ENCODE assay signal across 8 cellular contexts in genomic region chr2:156341482-156342251, GRCh38. TPM values are rescaled to one million over a fixed set of nuclear protein-coding genes. Genes with fewer than 3 reads are reported as not detected.
A peak's percentile ranks its signal among the peaks of the same experiment; 100 is the strongest.
DNase-seq lines count a peak whose midpoint lies in the region; ATAC-seq and TF ChIP-seq lines count a peak whose summit lies in the region.

No MANE protein-coding gene starts in this region.

- ATAC-seq in HG03442 (IDR thresholded peaks at IDR 0.05; ENCODE audit: unreplicated experiment), result peak; percentile 81

- H3K9me3 ChIP-seq in BE2C, result no peaks in the 10 kb centered on the region
- no peaks in the 10 kb centered on the region for H3K9me3 ChIP-seq in liver (ENCODE audit: control insufficient read depth in 4 of 4, low read length in 3 of 4)

- TF ChIP-seq CTCF in BE2C (IDR thresholded peaks at IDR 0.05; ENCODE audit: low read depth, low read length), result no peak
- no peak for TF ChIP-seq CTCF in liver (IDR thresholded peaks at IDR 0.05; ENCODE audit: low read depth, low read length, missing input control)

- peaks cover 19% of the 10 kb centered on the region for H3K4me1 Mint-ChIP-seq in dendritic cell treated with granulocyte-macrophage colony-stimulating factor and Interleukin-4, amounts not matched to agents 40 ng/mL and 50 ng/mL, for 4 days (ENCODE audit: low read depth)

- H3K4me3 Mint-ChIP-seq in dendritic cell treated with granulocyte-macrophage colony-stimulating factor and Interleukin-4, amounts not matched to agents 40 ng/mL and 50 ng/mL, for 4 days, result peak overlapping the region; percentile 96

- intact Hi-C loops in dendritic cell treated with granulocyte-macrophage colony-stimulating factor and Interleukin-4, amounts not matched to agents 40 ng/mL and 50 ng/mL, for 4 days (cut with micrococcal nuclease), result loop anchor here (1.0 to 10.0 kb wide), 4 partner anchors 7 to 647 kb away; no protein-coding TSS in a partner anchor

- peak; percentile 37 to 51 for TF ChIP-seq RAD21 in liver (IDR thresholded peaks at IDR 0.05)

- H3K4me1 ChIP-seq in BE2C (no peaks in the 10 kb centered on the region), liver (ENCODE audit: control insufficient read depth in 4 of 4, insufficient read depth in 4 of 4, low read length in 3 of 4) (peaks cover 0 to 14% (median 4%) of the 10 kb centered on the region in 4 donors)

- under 1% methylated on average over 62 of the region's 62 CpGs for WGBS in liver

- H3K27ac Mint-ChIP-seq in dendritic cell treated with granulocyte-macrophage colony-stimulating factor and Interleukin-4, amounts not matched to agents 40 ng/mL and 50 ng/mL, for 4 days, result peak overlapping the region; percentile 100

- H3K9ac ChIP-seq in liver (ENCODE audit: low read depth in 1 of 2, low read length in 2 of 2), result peak overlapping the region; percentile 97 to 99

- no peaks in the 10 kb centered on the region for H3K27me3 Mint-ChIP-seq in dendritic cell treated with granulocyte-macrophage colony-stimulating factor and Interleukin-4, amounts not matched to agents 40 ng/mL and 50 ng/mL, for 4 days

- H3K36me3 ChIP-seq in BE2C, result no peaks in the 10 kb centered on the region
- no peaks in the 10 kb centered on the region for H3K36me3 ChIP-seq in liver (ENCODE audit: control insufficient read depth in 4 of 4, insufficient read depth in 3 of 4, low read depth in 1 of 4, low read length in 3 of 4)

- peak; percentile 61 for DNase-seq in BE2C
- peak; percentile 68 for DNase-seq in GM19240 (ENCODE audit: insufficient read length, low spot score)
- peak; percentile 84 for DNase-seq in NCI-H526 treated with DMSO at 0.1 percent for 48 hours (lab: John Stamatoyannopoulos, UW)
- peak; percentile 88 for DNase-seq in activated CD4-positive, alpha-beta T cell treated with anti-CD3 and anti-CD28 coated beads, Interleukin-2, amount 50 U/mL, for 1 hour
- DNase-seq in stimulated activated CD4-positive, alpha-beta T cell treated with anti-CD3 and anti-CD28 coated beads, Interleukin-4, amount 100 ng/mL, for 4 hours, result peak; percentile 86 to 91

- H3K4me3 ChIP-seq in BE2C (ENCODE audit: low read depth, low read length) (peak overlapping the region; percentile 69), liver (ENCODE audit: low read depth in 1 of 3, low read length in 3 of 3) (peak overlapping the region; percentile 73 to 98 (median 92))

- peaks cover 6% of the 10 kb centered on the region for H3K36me3 Mint-ChIP-seq in dendritic cell treated with granulocyte-macrophage colony-stimulating factor and Interleukin-4, amounts not matched to agents 40 ng/mL and 50 ng/mL, for 4 days (ENCODE audit: low read depth)

- H3K27ac ChIP-seq in liver (ENCODE audit: low read depth in 1 of 2, low read length in 2 of 2), result peak overlapping the region; percentile 98 to 100

- H3K27me3 ChIP-seq in BE2C, result no peaks in the 10 kb centered on the region
- H3K27me3 ChIP-seq in liver (ENCODE audit: control insufficient read depth in 4 of 4, insufficient read depth in 4 of 4, low read length in 3 of 4), result no peaks in the 10 kb centered on the region

- no peaks in the 10 kb centered on the region for H3K9me3 Mint-ChIP-seq in dendritic cell treated with granulocyte-macrophage colony-stimulating factor and Interleukin-4, amounts not matched to agents 40 ng/mL and 50 ng/mL, for 4 days

TF ChIP-seq in liver, 16 proteins besides CTCF, POLR2A, EP300 and RAD21:
- TF ChIP-seq TAF1 (conservative IDR thresholded peaks at IDR 0.05) (peak; percentile 79), ZBTB33 (IDR thresholded peaks at IDR 0.05) (no peak), FOXA2 (IDR thresholded peaks at IDR 0.05) (no peak), FOXA1 (IDR thresholded peaks at IDR 0.05) (no peak), ATF3 (IDR thresholded peaks at IDR 0.05) (peak; percentile 23), MAX (IDR thresholded peaks at IDR 0.05) (peak; percentile 73), NR2F2 (IDR thresholded peaks at IDR 0.05) (no peak), EGR1 (IDR thresholded peaks at IDR 0.05; ENCODE audit: low read depth in 2 of 2) (peak; percentile 86 to 96), GABPA (IDR thresholded peaks at IDR 0.05 in 1 of 2, conservative IDR thresholded peaks at IDR 0.05 in 1 of 2) (peak in 1 of 2 donors; percentile 21), HNF4A (conservative IDR thresholded peaks at IDR 0.05) (peak in 1 of 2 donors; percentile 55), REST (IDR thresholded peaks at IDR 0.05) (peak; percentile 86), YY1 (IDR thresholded peaks at IDR 0.05) (peak; percentile 76), JUND (IDR thresholded peaks at IDR 0.05) (peak in 1 of 2 donors; percentile 35), RXRA (IDR thresholded peaks at IDR 0.05) (peak in 1 of 2 donors; percentile 34), HNF4G (IDR thresholded peaks at IDR 0.05) (no peak), SP1 (IDR thresholded peaks at IDR 0.05) (peak; percentile 63)
TF ChIP-seq in liver: peak in this region for 11.

RNA-seq across cellular contexts. Expression of gene NR4A2, which starts 9.1 kb away (rescaled TPM):
- not detected for polyA plus RNA-seq in BE2C (2012; ENCODE audit: insufficient read depth, insufficient read length, low read depth)
- total RNA-seq in liver, result under 1 TPM; 0.08 to 0.23 TPM
- polyA plus RNA-seq in liver, result under 1 TPM; 0.27 to 0.96 TPM

Comparison
In these comparisons a context has a peak if more than half of its experiments do, and no peak if none do; other contexts are left out.
1. Peak in every context shown above with its lines: DNase-seq, ATAC-seq, H3K4me3 ChIP-seq and H3K27ac ChIP-seq.